Comparison of ENCODE assay signal across 1 cellular context in genomic region chr22:19446603-19447387, GRCh38.
TF ChIP-seq lines count a peak whose summit lies in the region.

No MANE protein-coding gene starts in this region.

TF ChIP-seq in IMR-90, 13 proteins besides CTCF, POLR2A, EP300 and RAD21:
- no peak for TF ChIP-seq ELK1 (IDR thresholded peaks at IDR 0.05; ENCODE audit: borderline replicate concordance, low read depth, low read length)
- no peak for TF ChIP-seq SMC3 (IDR thresholded peaks at IDR 0.05; ENCODE audit: low read depth, low read length)
- TF ChIP-seq RCOR1 (IDR thresholded peaks at IDR 0.05; ENCODE audit: insufficient replicate concordance, low read length), result no peak
- TF ChIP-seq USF2 (IDR thresholded peaks at IDR 0.05; ENCODE audit: low read depth, low read length), result no peak
- no peak for TF ChIP-seq FOS (IDR thresholded peaks at IDR 0.05; ENCODE audit: low read depth, low read length)
- no peak for TF ChIP-seq MXI1 (IDR thresholded peaks at IDR 0.05; ENCODE audit: borderline replicate concordance, low read depth, low read length)
- TF ChIP-seq BHLHE40 (IDR thresholded peaks at IDR 0.05; ENCODE audit: low read depth, low read length), result no peak
- TF ChIP-seq CEBPB (IDR thresholded peaks at IDR 0.05; ENCODE audit: low read depth, low read length), result no peak
- no peak for TF ChIP-seq NFE2L2 (IDR thresholded peaks at IDR 0.05; ENCODE audit: low read depth, low read length)
- TF ChIP-seq CHD1 (IDR thresholded peaks at IDR 0.05; ENCODE audit: low read depth, low read length), result no peak
- no peak for TF ChIP-seq MAZ (IDR thresholded peaks at IDR 0.05; ENCODE audit: borderline replicate concordance, low read depth, low read length)
- TF ChIP-seq MAFK (IDR thresholded peaks at IDR 0.05; ENCODE audit: low read depth, low read length), result no peak
- no peak for TF ChIP-seq RFX5 (IDR thresholded peaks at IDR 0.05; ENCODE audit: low read depth, low read length)
